8 cellular contexts compared by ENCODE assay signal in genomic region chr20:50153153-50153499, GRCh38. TPM values are rescaled to one million over a fixed set of nuclear protein-coding genes. Genes with fewer than 3 reads are reported as not detected.
DNase-seq lines count a peak whose midpoint lies in the region; ATAC-seq and TF ChIP-seq lines count a peak whose summit lies in the region.

No MANE protein-coding gene starts in this region.

- H2AFZ ChIP-seq in mammary epithelial cell (ENCODE audit: low read depth, low read length) = peak overlapping the region; percentile 78

- in situ Hi-C loops in mammary epithelial cell (cut with MboI; ENCODE audit: low sequenced_read_pairs in 2 of 2) = loop anchor here in 1 of 2 donors (10.0 kb wide), 1 partner anchor 178 kb away; no protein-coding TSS in a partner anchor

- H3K27ac ChIP-seq in HUES64 (ENCODE audit: low read depth, low read length) (peak overlapping the region; percentile 50), mammary epithelial cell (ENCODE audit: insufficient read depth, low read depth, low read length) (peak overlapping the region; percentile 89)

- CTCF ChIA-PET in mammary epithelial cell (lab: Charles Lee; ENCODE audit: low non-redundant PET) (interaction anchor here (0.7 to 1.8 kb wide), 2 partner anchors 33 to 174 kb away, joined by 9 to 14 read pairs; no protein-coding TSS in a partner anchor), GM10248 (lab: Yijun Ruan, JAX) (interaction anchor here (0.9 to 4.2 kb wide), 15 partner anchors 9 to 311 kb away, joined by 3 to 24 read pairs (median 9); no protein-coding TSS in a partner anchor)

- ATAC-seq in HG03025 (IDR thresholded peaks at IDR 0.05; ENCODE audit: low FRiP score, unreplicated experiment) = no peak

- H3K4me3 ChIP-seq in GM12864 (ENCODE audit: low read depth, low read length) = peak overlapping the region; percentile 97
- H3K4me3 ChIP-seq in HUES64 (ENCODE audit: low read length) = peak overlapping the region; percentile 90
- H3K4me3 ChIP-seq in mammary epithelial cell (replicated peaks in 1 of 3; ENCODE audit: insufficient read depth in 1 of 3, low read depth in 2 of 3, low read length in 3 of 3) = peak overlapping the region; percentile 80 to 94 (median 90)
- peak overlapping the region; percentile 85 for H3K4me3 ChIP-seq in mucosa of stomach (ENCODE audit: low read length)

- TSS peak; percentile 59 for BruUV-seq in mammary epithelial cell (replicated peaks; lab: Mats Ljungman, UMichigan)

- peak overlapping the region; percentile 78 for H3K4me2 ChIP-seq in mammary epithelial cell (ENCODE audit: insufficient read depth, low read depth, low read length)

- no peaks in the 10 kb centered on the region for H4K20me1 ChIP-seq in mammary epithelial cell (ENCODE audit: insufficient read depth, low read length)

- dilution Hi-C loops in mammary epithelial cell (cut with HindIII; ENCODE audit: low sequenced_read_pairs) = no loop called here

- peaks cover 7% of the 10 kb centered on the region; the same call in 1 of the 2 replicates for H3K36me3 ChIP-seq in HUES64 (ENCODE audit: insufficient read depth, low read length)
- peaks cover 9% of the 10 kb centered on the region for H3K36me3 ChIP-seq in mammary epithelial cell (ENCODE audit: insufficient read depth, low read length)
- H3K36me3 ChIP-seq in mucosa of stomach (ENCODE audit: control insufficient read depth, insufficient read depth, low read length) = peaks cover 3% of the 10 kb centered on the region

- H3K9me3 ChIP-seq in HUES64 (ENCODE audit: insufficient read depth, low read depth, low read length) = no peaks in the 10 kb centered on the region
- no peaks in the 10 kb centered on the region for H3K9me3 ChIP-seq in mammary epithelial cell (replicated peaks; ENCODE audit: insufficient read depth, low read length)
- H3K9me3 ChIP-seq in mucosa of stomach (ENCODE audit: control insufficient read depth, low read length) = no peaks in the 10 kb centered on the region

- TF ChIP-seq CTCF in GM12864 (IDR thresholded peaks at IDR 0.05; ENCODE audit: low read depth, low read length, missing control alignments) (no peak), mammary epithelial cell (conservative IDR thresholded peaks at IDR 0.05 in 1 of 2, IDR thresholded peaks at IDR 0.05 in 1 of 2; ENCODE audit: extremely low read depth in 1 of 2, insufficient read depth in 1 of 2, low read depth in 1 of 2, low read length in 2 of 2) (no peak), GM10248 (IDR thresholded peaks at IDR 0.05; ENCODE audit: control extremely low read depth, extremely low read depth, low read depth, missing control alignments) (no peak)

- 1% methylated on average over 18 of the region's 18 CpGs for WGBS in HUES64
- 0% methylated on average over 4 of the region's 18 CpGs for whole genome bisulfite sequencing in mammary epithelial cell (ENCODE audit: low coverage, missing lambda C conversion rate)

- H3K4me1 ChIP-seq in HUES64 (ENCODE audit: insufficient read depth, low read length) (peaks cover 10% of the 10 kb centered on the region; the same call in 1 of the 2 replicates), mammary epithelial cell (ENCODE audit: insufficient read depth, low read length) (peaks cover 43% of the 10 kb centered on the region), mucosa of stomach (ENCODE audit: control insufficient read depth, insufficient read depth, low read length) (peaks cover 47% of the 10 kb centered on the region)

- H3K79me2 ChIP-seq in mammary epithelial cell (ENCODE audit: insufficient read depth, low read length) = peaks cover 54% of the 10 kb centered on the region

- no peak for DNase-seq in GM12864 (ENCODE audit: low read depth)
- no peak for DNase-seq in mammary epithelial cell
- no peak for DNase-seq in NCI-H1417 treated with DMSO at 0.1 percent for 48 hours (lab: John Stamatoyannopoulos, UW)
- no peak for DNase-seq in NCI-H1048 (lab: John Stamatoyannopoulos, UW)
- no peak for DNase-seq in GM10248 (ENCODE audit: extremely low spot score)

- H3K27me3 ChIP-seq in HUES64 (ENCODE audit: insufficient read depth, low read length) = no peaks in the 10 kb centered on the region; the same call in 1 of the 2 replicates
- H3K27me3 ChIP-seq in mammary epithelial cell (ENCODE audit: insufficient read depth, low read length) = no peaks in the 10 kb centered on the region
- no peaks in the 10 kb centered on the region for H3K27me3 ChIP-seq in mucosa of stomach (ENCODE audit: control insufficient read depth, insufficient read depth, low read length)

- H3K9ac ChIP-seq in HUES64 (ENCODE audit: low read depth, low read length) (peak overlapping the region; percentile 81), mammary epithelial cell (ENCODE audit: insufficient read depth, low read length) (peak overlapping the region; percentile 91), mucosa of stomach (ENCODE audit: low read length) (peak overlapping the region; percentile 97)

- POLR2A ChIA-PET in GM10248 (lab: Yijun Ruan, JAX) = interaction anchor here (0.6 to 1.4 kb wide), 4 partner anchors 13 to 185 kb away, joined by 3 to 5 read pairs (median 4); no protein-coding TSS in a partner anchor

- intact Hi-C loops in mammary epithelial cell (cut with micrococcal nuclease) = loop anchor here (2.0 kb wide), 1 partner anchor 82 kb away; no protein-coding TSS in a partner anchor

RNA-seq across cellular contexts. Expression of gene PEDS1, which starts 0.4 kb away (rescaled TPM):
- polyA plus RNA-seq in HUES64 (2013, experiment 1 of 2) = 27.6 TPM
- polyA plus RNA-seq in HUES64 (2013, experiment 2 of 2) = 33.6 TPM
- total RNA-seq in mammary epithelial cell = 10 to 100 TPM; 28.8 to 29.5 TPM
- polyA plus RNA-seq in mammary epithelial cell = 66.2 TPM
- 90.1 TPM for polyA minus RNA-seq in mammary epithelial cell

RNA-seq across cellular contexts. Expression of gene CEBPB, which starts 37.5 kb away (rescaled TPM):
- 8.9 TPM for polyA plus RNA-seq in HUES64 (2013, experiment 1 of 2)
- 9.2 TPM for polyA plus RNA-seq in HUES64 (2013, experiment 2 of 2)
- 100 to 1,000 TPM in 1 of 2 donors, 10 to 100 TPM in 1; 81.9 to 166 TPM for total RNA-seq in mammary epithelial cell
- polyA plus RNA-seq in mammary epithelial cell = 35.3 TPM
- 6.8 TPM for polyA minus RNA-seq in mammary epithelial cell

RNA-seq across cellular contexts. Expression of gene UBE2V1, which starts 40.2 kb away (rescaled TPM):
- polyA plus RNA-seq in HUES64 (2013, experiment 1 of 2) = 138 TPM
- polyA plus RNA-seq in HUES64 (2013, experiment 2 of 2) = 169 TPM
- 100 to 1,000 TPM in 1 of 2 donors, 10 to 100 TPM in 1; 54.8 to 119 TPM for total RNA-seq in mammary epithelial cell
- 109 TPM for polyA plus RNA-seq in mammary epithelial cell
- polyA minus RNA-seq in mammary epithelial cell = 157 TPM
